Comparison of ENCODE assay signal across 18 cellular contexts in the genomic region with DNA sequence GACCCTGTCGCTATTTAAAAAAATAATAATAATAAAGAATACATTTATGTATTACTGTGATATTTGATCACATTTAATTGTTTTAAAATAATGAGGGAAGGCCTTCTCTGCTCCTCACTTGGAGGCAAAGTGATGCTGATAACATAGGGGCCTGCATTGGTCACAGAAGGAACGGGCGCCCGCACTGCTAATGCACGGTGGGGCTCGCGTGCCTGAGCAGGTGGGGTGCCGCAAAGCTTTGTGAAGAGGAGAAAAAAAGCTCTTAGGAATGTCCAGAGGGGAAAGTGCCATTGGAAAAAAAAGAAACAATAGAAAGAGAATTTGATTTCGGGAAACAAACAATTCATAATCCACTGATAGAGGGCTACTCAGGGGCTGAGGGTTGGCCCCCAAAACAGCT.
DNase-seq lines count a peak whose midpoint lies in the region; TF ChIP-seq lines count a peak whose summit lies in the region.
"Had no signal": no experiment of that assay in that cellular context is flagged by ENCODE, and none has a peak within 500 bp of the region (broad histone marks: within the 10 kb centered on the region; RNA-seq: fewer than 3 reads in every experiment).

No MANE protein-coding gene starts in this region.

- H3K36me3 Mint-ChIP-seq in chondrocyte (ENCODE audit: low read depth) (no peaks in the 10 kb centered on the region), neural progenitor cell (peaks cover 42% of the 10 kb centered on the region)
- H3K36me3 Mint-ChIP-seq: CD4-positive, alpha-beta memory T cell had no signal

- H3K9me3 ChIP-seq in BLaER1 (no peaks in the 10 kb centered on the region), neural progenitor cell (ENCODE audit: low read depth) (no peaks in the 10 kb centered on the region), suprapubic skin (no peaks in the 10 kb centered on the region), ovary (no peaks in the 10 kb centered on the region)
- H3K9me3 ChIP-seq: HAP-1 had no signal

- H3K27ac ChIP-seq in BLaER1 (no peak overlapping the region), neural progenitor cell (no peak overlapping the region), suprapubic skin (no peak overlapping the region), ovary (no peak overlapping the region)
- H3K27ac ChIP-seq: 22Rv1 had no signal

- 92% methylated on average over 9 of the region's 9 CpGs for WGBS in suprapubic skin
- 92 to 93% (median 93%) methylated on average over 9 of the region's 9 CpGs for WGBS in ovary, 3 donors

- H2AFZ ChIP-seq in neural progenitor cell (replicated peaks): no peak overlapping the region
- H2AFZ ChIP-seq: GM23338 had no signal

- TF ChIP-seq CTCF in chondrocyte (IDR thresholded peaks at IDR 0.05) (no peak), neural progenitor cell (IDR thresholded peaks at IDR 0.05) (no peak), suprapubic skin (IDR thresholded peaks at IDR 0.05) (no peak), ovary (IDR thresholded peaks at IDR 0.05) (no peak)

- H3K4me1 ChIP-seq in BLaER1: peaks cover 68% of the 10 kb centered on the region
- H3K4me1 ChIP-seq in neural progenitor cell: peaks cover 26% of the 10 kb centered on the region
- no peaks in the 10 kb centered on the region for H3K4me1 ChIP-seq in suprapubic skin
- no peaks in the 10 kb centered on the region for H3K4me1 ChIP-seq in ovary (ENCODE audit: insufficient read depth)
- H3K4me1 ChIP-seq: HAP-1 had no signal

- H3K36me3 ChIP-seq in BLaER1 (no peaks in the 10 kb centered on the region), neural progenitor cell (no peaks in the 10 kb centered on the region), suprapubic skin (no peaks in the 10 kb centered on the region), ovary (no peaks in the 10 kb centered on the region)
- H3K36me3 ChIP-seq: HAP-1 had no signal

- H3K9ac ChIP-seq in BLaER1: no peak overlapping the region
- H3K9ac ChIP-seq in neural progenitor cell: no peak overlapping the region

- H3K27me3 ChIP-seq in BLaER1 (no peaks in the 10 kb centered on the region), neural progenitor cell (no peaks in the 10 kb centered on the region), suprapubic skin (no peaks in the 10 kb centered on the region), ovary (no peaks in the 10 kb centered on the region)

- H3K9me3 Mint-ChIP-seq in chondrocyte (ENCODE audit: low read depth) (no peaks in the 10 kb centered on the region), neural progenitor cell (no peaks in the 10 kb centered on the region)
- H3K9me3 Mint-ChIP-seq: GM23338 had no signal

- H3K4me2 ChIP-seq in BLaER1 (peak overlapping the region; percentile 52), neural progenitor cell (peak overlapping the region; percentile 22)
- H3K4me2 ChIP-seq: GM23338 had no signal

- TF ChIP-seq EP300 in suprapubic skin (IDR thresholded peaks at IDR 0.05): no peak
- TF ChIP-seq EP300 in ovary (IDR thresholded peaks at IDR 0.05): no peak

- H4K20me1 ChIP-seq in BLaER1 (no peaks in the 10 kb centered on the region), neural progenitor cell (ENCODE audit: low read depth) (peaks cover 40% of the 10 kb centered on the region)

- no peak overlapping the region for H3K4me3 ChIP-seq in BLaER1
- no peak overlapping the region for H3K4me3 ChIP-seq in neural progenitor cell
- no peak overlapping the region for H3K4me3 ChIP-seq in suprapubic skin
- no peak overlapping the region for H3K4me3 ChIP-seq in ovary
- H3K4me3 ChIP-seq: GM23338, HAP-1 had no signal

- intact Hi-C loops in ovary (cut with DNase I): no loop called here

- DNase-seq in chondrocyte (ENCODE audit: low spot score) (no peak), neural progenitor cell (ENCODE audit: low spot score) (no peak), germinal center (ENCODE audit: low spot score) (no peak), suprapubic skin (ENCODE audit: low spot score in 2 of 2) (no peak), ovary (no peak)
- DNase-seq: C1 segment of cervical spinal cord; Calu3; CD4-positive, alpha-beta memory T cell; COR-L47; DMS53; DMS79 treated with DMSO at 0.1 percent for 48 hours; GF-D8; HFFc6 had no signal

- no peak for TF ChIP-seq POLR2A in suprapubic skin (IDR thresholded peaks at IDR 0.05)
- TF ChIP-seq POLR2A in ovary (IDR thresholded peaks at IDR 0.05): no peak

- peak overlapping the region; percentile 41 for H3K27ac Mint-ChIP-seq in chondrocyte (ENCODE audit: unreplicated experiment)
- H3K27ac Mint-ChIP-seq in neural progenitor cell: no peak overlapping the region
- H3K27ac Mint-ChIP-seq: B cell; CD4-positive, alpha-beta memory T cell; GM23338; HFFc6 had no signal

- no peaks in the 10 kb centered on the region for H3F3A ChIP-seq in neural progenitor cell (ENCODE audit: low read depth)

- H3K4me1 Mint-ChIP-seq in chondrocyte (ENCODE audit: low read depth) (no peaks in the 10 kb centered on the region), neural progenitor cell (peaks cover 62% of the 10 kb centered on the region)
- H3K4me1 Mint-ChIP-seq: B cell; CD4-positive, alpha-beta memory T cell had no signal

- H3K4me3 Mint-ChIP-seq in chondrocyte (ENCODE audit: unreplicated experiment) (no peak overlapping the region), neural progenitor cell (no peak overlapping the region)
- H3K4me3 Mint-ChIP-seq: B cell; CD4-positive, alpha-beta memory T cell; GM23338; HFFc6 had no signal

- H3K27me3 Mint-ChIP-seq in chondrocyte (ENCODE audit: low read depth) (peaks cover 1% of the 10 kb centered on the region), neural progenitor cell (ENCODE audit: insufficient read depth, low read depth) (peaks cover 5% of the 10 kb centered on the region)
- H3K27me3 Mint-ChIP-seq: B cell had no signal

- H3K79me2 ChIP-seq in neural progenitor cell (ENCODE audit: low read depth): peaks cover 59% of the 10 kb centered on the region
